ENCODE assay signal across 32 cellular contexts in genomic region chr4:160217352-160217751, GRCh38.
"Had no signal": no experiment of that assay in that cellular context is flagged by ENCODE, and none has a peak within 500 bp of the region (broad histone marks: within the 10 kb centered on the region; RNA-seq: fewer than 3 reads in every experiment).

No MANE protein-coding gene starts in this region.

- H3K36me3 ChIP-seq: adrenal gland, brain microvascular endothelial cell, breast epithelium had no signal

- H3K27me3 ChIP-seq: adrenal gland, body of pancreas, brain microvascular endothelial cell, breast epithelium had no signal

- H3K4me1 ChIP-seq: adrenal gland, body of pancreas, breast epithelium had no signal

- FAIRE-seq: astrocyte, TTC549 had no signal

- DNase-seq: activated B cell treated with CpG ODN at 0.5 μM for 24 hours; activated CD4-positive, alpha-beta memory T cell treated with anti-CD3 and anti-CD28 coated beads, Interleukin-2, amount 10 ng/mL, durations not matched to agents 7 days and 5 days; activated CD4-positive, alpha-beta T cell treated with anti-CD3 and anti-CD28 coated beads for 48 hours; activated CD4-positive, alpha-beta T cell treated with anti-CD3 and anti-CD28 coated beads, Interleukin-2, amount 10 ng/mL, durations not matched to agents 7 days and 5 days; activated CD4-positive, alpha-beta T cell treated with anti-CD3 and anti-CD28 coated beads, Interleukin-2, amount 50 U/mL, for 48 hours; activated CD4-positive, CD25-positive, alpha-beta regulatory T cell treated with anti-CD3 and anti-CD28 coated beads, Interleukin-2, amount 50 U/mL, for 72 hours; activated CD8-positive, alpha-beta memory T cell treated with anti-CD3 and anti-CD28 coated beads for 24 hours; activated CD8-positive, alpha-beta memory T cell treated with anti-CD3 and anti-CD28 coated beads, Interleukin-2, amount 10 ng/mL, durations not matched to agents 7 days and 5 days; activated CD8-positive, alpha-beta memory T cell treated with anti-CD3 and anti-CD28 coated beads, Interleukin-2, amount 50 U/mL, for 48 hours; activated CD8-positive, alpha-beta T cell treated with anti-CD3 and anti-CD28 coated beads, Interleukin-2, amount 10 ng/mL, durations not matched to agents 7 days and 5 days; activated effector memory CD4-positive, alpha-beta T cell treated with anti-CD3 and anti-CD28 coated beads, Interleukin-2, amount 50 U/mL, for 16 hours; activated gamma-delta T cell treated with Interleukin-2 at 50 U/mL for 16 hours; activated naive CD4-positive, alpha-beta T cell; activated naive CD4-positive, alpha-beta T cell treated with anti-CD3 and anti-CD28 coated beads for 36 hours; activated naive CD4-positive, alpha-beta T cell treated with anti-CD3 and anti-CD28 coated beads, Interleukin-2, amount 50 U/mL, for 16 hours; activated naive CD8-positive, alpha-beta T cell treated with anti-CD3 and anti-CD28 coated beads for 36 hours; activated T-cell treated with anti-CD3 and anti-CD28 coated beads, Interleukin-2, amount 50 U/mL, for 24 hours; activated T-cell treated with anti-CD3 and anti-CD28 coated beads, Interleukin-2, amount 50 U/mL, for 48 hours; adrenal gland; amniotic stem cell; aorta; body of pancreas; brain microvascular endothelial cell; central memory CD4-positive, alpha-beta T cell; T-helper 1 cell; T-helper 2 cell; T-helper 9 cell had no signal

- H3K4me3 ChIP-seq: adrenal gland, body of pancreas, breast epithelium had no signal

- H3K27ac ChIP-seq: adrenal gland, body of pancreas, brain microvascular endothelial cell, breast epithelium, VCaP had no signal

- ATAC-seq: activated CD8-positive, alpha-beta memory T cell treated with anti-CD3 and anti-CD28 coated beads, Interleukin-2, amount 10 ng/mL, durations not matched to agents 7 days and 5 days; activated CD8-positive, alpha-beta T cell treated with anti-CD3 and anti-CD28 coated beads, Interleukin-2, amount 10 ng/mL, durations not matched to agents 7 days and 5 days; activated naive CD4-positive, alpha-beta T cell treated with anti-CD3 and anti-CD28 coated beads, Interleukin-2, amount 50 U/mL, for 72 hours; body of pancreas had no signal
